Comparison of ENCODE assay signal across 9 cellular contexts in genomic region chr3:12139111-12139511, GRCh38. TPM values are rescaled to one million over a fixed set of nuclear protein-coding genes. Genes with fewer than 3 reads are reported as not detected.
A peak's percentile ranks its signal among the peaks of the same experiment; 100 is the strongest.
DNase-seq lines count a peak whose midpoint lies in the region; ATAC-seq and TF ChIP-seq lines count a peak whose summit lies in the region.
"Had no signal": no experiment of that assay in that cellular context is flagged by ENCODE, and none has a peak within 500 bp of the region (broad histone marks: within the 10 kb centered on the region; RNA-seq: fewer than 3 reads in every experiment).

No MANE protein-coding gene starts in this region.

- intact Hi-C loops in right lobe of liver (cut with DNase I): loop anchor here (5.0 to 10.0 kb wide), 3 partner anchors 38 to 338 kb away; no protein-coding TSS in a partner anchor

- H3K27ac ChIP-seq in right lobe of liver: no peak overlapping the region

- H3K9me3 ChIP-seq in right lobe of liver: no peaks in the 10 kb centered on the region

- no peak overlapping the region for H3K4me3 ChIP-seq in right lobe of liver

- TF ChIP-seq POLR2A in right lobe of liver (IDR thresholded peaks at IDR 0.05): no peak

- 49% methylated on average over 5 of the region's 5 CpGs for WGBS in right lobe of liver (ENCODE audit: insufficient coverage, low coverage, low lambda C conversion rate, missing lambda C conversion rate)

- no peaks in the 10 kb centered on the region for H3K36me3 ChIP-seq in right lobe of liver

- TF ChIP-seq CTCF in right lobe of liver (IDR thresholded peaks at IDR 0.05): peak; percentile 31 to 36 (median 34)

- H3K27me3 ChIP-seq in right lobe of liver: no peaks in the 10 kb centered on the region

- DNase-seq in EH (ENCODE audit: low read depth) (peak; percentile 62), Kasumi-1 (lab: John Stamatoyannopoulos, UW) (peak; percentile 31 to 40), brain pericyte (ENCODE audit: low read depth, low spot score) (peak; percentile 57), right lobe of liver (no peak), UCSD-AML1 (lab: John Stamatoyannopoulos, UW; ENCODE audit: unreplicated experiment) (no peak), NCI-H128 (lab: John Stamatoyannopoulos, UW; ENCODE audit: unreplicated experiment) (no peak)

- H3K4me1 ChIP-seq in right lobe of liver: no peaks in the 10 kb centered on the region

- ATAC-seq in right lobe of liver (peak; percentile 52 to 62 (median 57)), HG03442 (IDR thresholded peaks at IDR 0.05; ENCODE audit: unreplicated experiment) (no peak), GM19328 (IDR thresholded peaks at IDR 0.05; ENCODE audit: unreplicated experiment) (no peak)

RNA-seq across cellular contexts. Expression of gene TIMP4, which starts 19.6 kb away (rescaled TPM):
- 1 to 10 TPM in 2 of 6 experiments, under 1 TPM in 3, not detected in 1; 0.35 to 2.2 (median 0.66) TPM for total RNA-seq in right lobe of liver
- total RNA-seq: mononuclear cell had no signal

Comparison
In these comparisons a context has a peak if more than half of its experiments do, and no peak if none do; other contexts are left out.
1. DNase-seq: peak in EH (single experiment), Kasumi-1 (2 of 2) and brain pericyte (single experiment); none in right lobe of liver (0 of 3), UCSD-AML1 (single experiment) and NCI-H128 (single experiment).
2. ATAC-seq: peak in right lobe of liver (4 of 4); none in HG03442 (single experiment) and GM19328 (single experiment).